ENCODE assay signal across 12 cellular contexts in genomic region chr12:47832263-47832933, GRCh38. TPM values are rescaled to one million over a fixed set of nuclear protein-coding genes. Genes with fewer than 3 reads are reported as not detected.
DNase-seq lines count a peak whose midpoint lies in the region; TF ChIP-seq lines count a peak whose summit lies in the region.
"Had no signal": no experiment of that assay in that cellular context is flagged by ENCODE, and none has a peak within 500 bp of the region (broad histone marks: within the 10 kb centered on the region; RNA-seq: fewer than 3 reads in every experiment).

No MANE protein-coding gene starts in this region.

- TF ChIP-seq CTCF in dorsolateral prefrontal cortex (IDR thresholded peaks at IDR 0.05 in 54 of 56, conservative IDR thresholded peaks at IDR 0.05 in 2 of 56; ENCODE audit: low read depth in 1 of 56, partially characterized antibody in 56 of 56) = no peak

- DNase-seq in activated effector memory CD4-positive, alpha-beta T cell treated with anti-CD3 and anti-CD28 coated beads, Interleukin-2, amount 50 U/mL, for 16 hours = peak; percentile 83
- no peak for DNase-seq in activated effector memory CD4-positive, alpha-beta T cell treated with Interleukin-2 at 50 U/mL for 16 hours
- peak; percentile 89 for DNase-seq in activated CD4-positive, alpha-beta memory T cell treated with anti-CD3 and anti-CD28 coated beads for 36 hours
- DNase-seq in left kidney (ENCODE audit: low read depth, low spot score) (peak; percentile 74), dorsolateral prefrontal cortex (no peak), NCI-H774 (lab: John Stamatoyannopoulos, UW) (no peak), GM19238 (ENCODE audit: insufficient read length, low spot score) (no peak)
- DNase-seq: GM23248, heart left ventricle, NCI-H2171 treated with DMSO at 0.1 percent for 48 hours had no signal

- CTCF ChIA-PET in activated CD4-positive, alpha-beta memory T cell treated with anti-CD3 and anti-CD28 coated beads for 36 hours (lab: Charles Lee) = interaction anchor here (0.7 to 17.3 kb wide), 15 partner anchors 8 to 131 kb away, joined by 3 to 795 read pairs (median 7); partner anchors contain the start of genes HDAC7, RAPGEF3 and TMEM106C

- H3K27me3 Mint-ChIP-seq in activated CD4-positive, alpha-beta memory T cell treated with anti-CD3 and anti-CD28 coated beads for 36 hours = no peaks in the 10 kb centered on the region
- H3K27me3 Mint-ChIP-seq in stimulated activated naive CD8-positive, alpha-beta T cell treated with anti-CD3 and anti-CD28 coated beads, Interleukin-15, Interleukin-2, amounts not matched to agents 100 ng/mL and 50 ng/mL, for 24 hours = no peaks in the 10 kb centered on the region

- intact Hi-C loops in activated CD4-positive, alpha-beta memory T cell treated with anti-CD3 and anti-CD28 coated beads for 36 hours (cut with micrococcal nuclease) = loop anchor here (1.0 kb wide), 5 partner anchors 8 to 53 kb away; partner anchors contain the start of gene HDAC7
- intact Hi-C loops in dorsolateral prefrontal cortex (cut with DNase I) = no loop called here

- no peak overlapping the region for H3K4me3 ChIP-seq in dorsolateral prefrontal cortex
- H3K4me3 ChIP-seq: cardiac muscle cell, GM23248, heart left ventricle had no signal

- H3K27ac Mint-ChIP-seq in activated CD4-positive, alpha-beta memory T cell treated with anti-CD3 and anti-CD28 coated beads for 36 hours = peak overlapping the region; percentile 98
- H3K27ac Mint-ChIP-seq in stimulated activated naive CD8-positive, alpha-beta T cell treated with anti-CD3 and anti-CD28 coated beads, Interleukin-15, Interleukin-2, amounts not matched to agents 100 ng/mL and 50 ng/mL, for 24 hours = peak overlapping the region; percentile 98

- no peaks in the 10 kb centered on the region for H3K9me3 Mint-ChIP-seq in activated CD4-positive, alpha-beta memory T cell treated with anti-CD3 and anti-CD28 coated beads for 36 hours
- no peaks in the 10 kb centered on the region for H3K9me3 Mint-ChIP-seq in stimulated activated naive CD8-positive, alpha-beta T cell treated with anti-CD3 and anti-CD28 coated beads, Interleukin-15, Interleukin-2, amounts not matched to agents 100 ng/mL and 50 ng/mL, for 24 hours

- POLR2A ChIA-PET in activated CD4-positive, alpha-beta memory T cell treated with anti-CD3 and anti-CD28 coated beads for 36 hours (lab: Charles Lee) = interaction anchor here (0.7 to 10.5 kb wide), 19 partner anchors 8 to 133 kb away, joined by 3 to 540 read pairs (median 5); partner anchors contain the start of genes HDAC7, RAPGEF3, RPAP3 and SLC48A1

- no peaks in the 10 kb centered on the region for H3K27me3 ChIP-seq in dorsolateral prefrontal cortex
- H3K27me3 ChIP-seq: cardiac muscle cell, heart left ventricle had no signal

- H3K4me3 Mint-ChIP-seq in activated CD4-positive, alpha-beta memory T cell treated with anti-CD3 and anti-CD28 coated beads for 36 hours = peak overlapping the region; percentile 77
- H3K4me3 Mint-ChIP-seq in stimulated activated naive CD8-positive, alpha-beta T cell treated with anti-CD3 and anti-CD28 coated beads, Interleukin-15, Interleukin-2, amounts not matched to agents 100 ng/mL and 50 ng/mL, for 24 hours = peak overlapping the region; percentile 79

- H3K36me3 Mint-ChIP-seq in activated CD4-positive, alpha-beta memory T cell treated with anti-CD3 and anti-CD28 coated beads for 36 hours = peaks cover 2% of the 10 kb centered on the region
- peaks cover 4% of the 10 kb centered on the region for H3K36me3 Mint-ChIP-seq in stimulated activated naive CD8-positive, alpha-beta T cell treated with anti-CD3 and anti-CD28 coated beads, Interleukin-15, Interleukin-2, amounts not matched to agents 100 ng/mL and 50 ng/mL, for 24 hours (ENCODE audit: low read depth)

- peaks cover 83% of the 10 kb centered on the region for H3K4me1 Mint-ChIP-seq in activated CD4-positive, alpha-beta memory T cell treated with anti-CD3 and anti-CD28 coated beads for 36 hours (ENCODE audit: low read depth)
- peaks cover 92% of the 10 kb centered on the region for H3K4me1 Mint-ChIP-seq in stimulated activated naive CD8-positive, alpha-beta T cell treated with anti-CD3 and anti-CD28 coated beads, Interleukin-15, Interleukin-2, amounts not matched to agents 100 ng/mL and 50 ng/mL, for 24 hours (ENCODE audit: low read depth)

- no peak overlapping the region for H3K27ac ChIP-seq in dorsolateral prefrontal cortex
- H3K27ac ChIP-seq: cardiac muscle cell, GM23248, heart left ventricle had no signal

RNA-seq across cellular contexts. Expression of gene HDAC7, which starts 12.7 kb away (rescaled TPM):
- total RNA-seq in activated CD4-positive, alpha-beta memory T cell treated with anti-CD3 and anti-CD28 coated beads for 36 hours = 100 to 1,000 TPM; 257 to 280 TPM
- total RNA-seq in dorsolateral prefrontal cortex = 10 to 100 TPM; 25.9 to 77.6 (median 46.8) TPM

RNA-seq across cellular contexts. Expression of gene SLC48A1, which starts 59.4 kb away (rescaled TPM):
- total RNA-seq in activated CD4-positive, alpha-beta memory T cell treated with anti-CD3 and anti-CD28 coated beads for 36 hours = 10 to 100 TPM; 13.7 to 16.2 TPM
- 100 to 1,000 TPM in 84 of 120 experiments, 10 to 100 TPM in 36; 71.9 to 264 (median 114) TPM for total RNA-seq in dorsolateral prefrontal cortex

Comparison
In these comparisons a context has a peak if more than half of its experiments do, and no peak if none do; other contexts are left out.
1. DNase-seq: peak in activated effector memory CD4-positive, alpha-beta T cell treated with anti-CD3 and anti-CD28 coated beads, Interleukin-2, amount 50 U/mL, for 16 hours (single experiment), activated CD4-positive, alpha-beta memory T cell treated with anti-CD3 and anti-CD28 coated beads for 36 hours (single experiment) and left kidney (single experiment); none in activated effector memory CD4-positive, alpha-beta T cell treated with Interleukin-2 at 50 U/mL for 16 hours (single experiment), dorsolateral prefrontal cortex (0 of 10), NCI-H774 (single experiment) and GM19238 (single experiment).
2. RNA of gene SLC48A1, which starts 59.4 kb away (total RNA-seq): 71.9 to 264 TPM in dorsolateral prefrontal cortex; 13.7 to 16.2 TPM in activated CD4-positive, alpha-beta memory T cell treated with anti-CD3 and anti-CD28 coated beads for 36 hours; every median in the first group is over 4 times any median in the second.